Comparison of ENCODE assay signal across 2 cellular contexts in genomic region chr17:82014971-82015310, GRCh38.
TF ChIP-seq lines count a peak whose summit lies in the region.

No MANE protein-coding gene starts in this region.

TF ChIP-seq in HepG2, 621 proteins besides CTCF, POLR2A, EP300 and RAD21:
- TF ChIP-seq ZNF34 (CRISPR knock-in tag; IDR thresholded peaks at IDR 0.05; ENCODE audit: borderline replicate concordance) (0 out of 2 replicates have a peak, but pooled peaks have one; percentile 49), ZC3H13 (CRISPR knock-in tag; IDR thresholded peaks at IDR 0.05) (peak; percentile 4; the same call in 1 of the 2 replicates), ZBTB39 (CRISPR knock-in tag; IDR thresholded peaks at IDR 0.05) (peak; percentile 68; the same call in 1 of the 2 replicates), RBM22 (optimal IDR thresholded peaks at IDR 0.05; ENCODE audit: low read length) (peak; percentile 6), ZSCAN29 (CRISPR knock-in tag; conservative IDR thresholded peaks at IDR 0.05) (no peak), ZNF788 (CRISPR knock-in tag; IDR thresholded peaks at IDR 0.05; ENCODE audit: borderline replicate concordance) (0 out of 2 replicates have a peak, but pooled peaks have one; percentile 1), KDM4B (CRISPR knock-in tag; IDR thresholded peaks at IDR 0.05) (no peak), DPF2 (CRISPR knock-in tag; IDR thresholded peaks at IDR 0.05; ENCODE audit: borderline replicate concordance, low read depth) (0 out of 2 replicates have a peak, but pooled peaks have one; percentile 24), POLR2G (IDR thresholded peaks at IDR 0.05; ENCODE audit: low read depth, low read length) (peak; percentile 14; the same call in 1 of the 2 replicates), ZBTB7B (CRISPR knock-in tag; IDR thresholded peaks at IDR 0.05) (no peak), AGO2 (optimal IDR thresholded peaks at IDR 0.05; ENCODE audit: low read depth, low read length) (peak; percentile 19), ZSCAN5A (CRISPR knock-in tag; IDR thresholded peaks at IDR 0.05; ENCODE audit: borderline replicate concordance) (no peak), ZNF543 (CRISPR knock-in tag; IDR thresholded peaks at IDR 0.05) (0 out of 2 replicates have a peak, but pooled peaks have one; percentile 49)

TF ChIP-seq in HEK293T, 16 proteins besides CTCF, POLR2A, EP300 and RAD21:
- TF ChIP-seq, protein P1, sequence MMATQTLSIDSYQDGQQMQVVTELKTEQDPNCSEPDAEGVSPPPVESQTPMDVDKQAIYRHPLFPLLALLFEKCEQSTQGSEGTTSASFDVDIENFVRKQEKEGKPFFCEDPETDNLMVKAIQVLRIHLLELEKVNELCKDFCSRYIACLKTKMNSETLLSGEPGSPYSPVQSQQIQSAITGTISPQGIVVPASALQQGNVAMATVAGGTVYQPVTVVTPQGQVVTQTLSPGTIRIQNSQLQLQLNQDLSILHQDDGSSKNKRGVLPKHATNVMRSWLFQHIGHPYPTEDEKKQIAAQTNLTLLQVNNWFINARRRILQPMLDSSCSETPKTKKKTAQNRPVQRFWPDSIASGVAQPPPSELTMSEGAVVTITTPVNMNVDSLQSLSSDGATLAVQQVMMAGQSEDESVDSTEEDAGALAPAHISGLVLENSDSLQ (IDR thresholded peaks at IDR 0.05): no peak
- no peak for TF ChIP-seq FOXM1 (IDR thresholded peaks at IDR 0.05; ENCODE audit: borderline replicate concordance)
- no peak for TF ChIP-seq ELF4 (IDR thresholded peaks at IDR 0.05)
- no peak for TF ChIP-seq ARNT (IDR thresholded peaks at IDR 0.05)
- no peak for TF ChIP-seq TARDBP (IDR thresholded peaks at IDR 0.05)
- TF ChIP-seq CTBP1 (IDR thresholded peaks at IDR 0.05; ENCODE audit: borderline replicate concordance): no peak
- TF ChIP-seq ZNF384 (IDR thresholded peaks at IDR 0.05): no peak
- TF ChIP-seq L3MBTL2 (conservative IDR thresholded peaks at IDR 0.05): no peak
- no peak for TF ChIP-seq NFRKB (IDR thresholded peaks at IDR 0.05)
- TF ChIP-seq SUZ12 (IDR thresholded peaks at IDR 0.05): no peak
- no peak for TF ChIP-seq FOXA1 (IDR thresholded peaks at IDR 0.05)
- TF ChIP-seq SP1 (IDR thresholded peaks at IDR 0.05): no peak
- no peak for TF ChIP-seq LEF1 (IDR thresholded peaks at IDR 0.05; ENCODE audit: borderline replicate concordance)
- TF ChIP-seq HDGF (IDR thresholded peaks at IDR 0.05; ENCODE audit: borderline replicate concordance): no peak
- TF ChIP-seq FOXK2 (IDR thresholded peaks at IDR 0.05): no peak
- TF ChIP-seq BHLHE40 (IDR thresholded peaks at IDR 0.05; ENCODE audit: borderline replicate concordance): no peak
